Comparison of ENCODE assay signal across 26 cellular contexts in the genomic region with DNA sequence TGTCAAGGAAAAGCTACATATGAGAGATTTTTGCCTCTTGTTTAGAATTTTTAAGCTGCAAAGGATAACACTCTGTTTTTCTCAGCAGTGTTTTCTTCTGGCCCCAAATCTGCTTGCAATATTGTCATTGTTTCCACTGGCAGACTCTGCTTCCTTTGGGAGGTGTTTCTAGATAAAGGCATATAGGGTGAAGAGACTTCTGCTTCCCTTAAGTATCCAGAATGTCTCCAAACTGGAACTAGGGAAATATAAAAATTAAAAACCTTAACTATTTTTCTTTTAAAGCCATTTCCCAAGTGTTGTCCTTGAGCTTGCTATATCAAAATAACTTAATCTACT. TPM values are rescaled to one million over a fixed set of nuclear protein-coding genes. Genes with fewer than 3 reads are reported as not detected.
"Had no signal": no experiment of that assay in that cellular context is flagged by ENCODE, and none has a peak within 500 bp of the region (broad histone marks: within the 10 kb centered on the region; RNA-seq: fewer than 3 reads in every experiment).

No MANE protein-coding gene starts in this region.

- H3K4me3 ChIP-seq: gastroesophageal sphincter, left lung, lower lobe of right lung, right lobe of liver, testis, tibial nerve, upper lobe of right lung, vagina had no signal

- H3K27me3 Mint-ChIP-seq: memory B cell; stimulated activated naive CD8-positive, alpha-beta T cell treated with anti-CD3 and anti-CD28 coated beads, Interleukin-15, amount 100 ng/mL, for 72 hours had no signal

- H3K27ac ChIP-seq: gastroesophageal sphincter, left lung, lower lobe of right lung, right lobe of liver, tibial nerve, upper lobe of right lung, vagina had no signal

- H3K36me3 ChIP-seq: gastroesophageal sphincter, left lung, lower lobe of right lung, right lobe of liver, tibial nerve, upper lobe of right lung, vagina had no signal

- H3K4me1 ChIP-seq: gastroesophageal sphincter, left lung, lower lobe of right lung, right lobe of liver, testis, tibial nerve, upper lobe of right lung, vagina had no signal

- FAIRE-seq: keratinocyte had no signal

- H3K36me3 Mint-ChIP-seq: immature natural killer cell; memory B cell; mesothelial cell of epicardium; natural killer cell; stimulated activated effector memory CD8-positive, alpha-beta T cell treated with anti-CD3 and anti-CD28 coated beads, Interleukin-12 subunit alpha, Interleukin-12 subunit beta, amount 100 ng/mL, for 72 hours had no signal

- H3K9me3 Mint-ChIP-seq: endodermal cell; immature natural killer cell; memory B cell; mesothelial cell of epicardium; natural killer cell; neural crest cell; stimulated activated effector memory CD8-positive, alpha-beta T cell treated with anti-CD3 and anti-CD28 coated beads, Interleukin-12 subunit alpha, Interleukin-12 subunit beta, amount 100 ng/mL, for 72 hours; stimulated activated naive CD8-positive, alpha-beta T cell treated with anti-CD3 and anti-CD28 coated beads, Interleukin-15, amount 100 ng/mL, for 72 hours had no signal

- H3K9me3 ChIP-seq: gastroesophageal sphincter, left lung, lower lobe of right lung, right lobe of liver, testis, tibial nerve, upper lobe of right lung, vagina had no signal

- DNase-seq: dermis blood vessel endothelial cell; endodermal cell; foreskin fibroblast; glutamatergic neuron; immature natural killer cell; lower lobe of right lung; natural killer cell; right lobe of liver; stimulated activated CD4-positive, alpha-beta T cell treated with anti-CD3 and anti-CD28 coated beads, Interleukin-4, amount 100 ng/mL, for 1 hour; stimulated activated CD8-positive, alpha-beta memory T cell treated with anti-CD3 and anti-CD28 coated beads, Interleukin-4, amount 100 ng/mL, for 48 hours; stimulated activated naive CD8-positive, alpha-beta T cell treated with anti-CD3 and anti-CD28 coated beads, Interleukin-15, amount 100 ng/mL, for 72 hours; testis; upper lobe of right lung had no signal

- H3K4me3 Mint-ChIP-seq: endodermal cell; immature natural killer cell; memory B cell; mesothelial cell of epicardium; natural killer cell; neural crest cell; stimulated activated effector memory CD8-positive, alpha-beta T cell treated with anti-CD3 and anti-CD28 coated beads, Interleukin-12 subunit alpha, Interleukin-12 subunit beta, amount 100 ng/mL, for 72 hours; stimulated activated naive CD8-positive, alpha-beta T cell treated with anti-CD3 and anti-CD28 coated beads, Interleukin-15, amount 100 ng/mL, for 72 hours had no signal

- H3K4me1 Mint-ChIP-seq: endodermal cell; immature natural killer cell; memory B cell; mesothelial cell of epicardium; natural killer cell; neural crest cell; stimulated activated effector memory CD8-positive, alpha-beta T cell treated with anti-CD3 and anti-CD28 coated beads, Interleukin-12 subunit alpha, Interleukin-12 subunit beta, amount 100 ng/mL, for 72 hours; stimulated activated naive CD8-positive, alpha-beta T cell treated with anti-CD3 and anti-CD28 coated beads, Interleukin-15, amount 100 ng/mL, for 72 hours had no signal

- ATAC-seq: esophagus mucosa; gastroesophageal sphincter; left lung; natural killer cell; right lobe of liver; stimulated activated effector memory CD8-positive, alpha-beta T cell treated with anti-CD3 and anti-CD28 coated beads, Interleukin-12 subunit alpha, Interleukin-12 subunit beta, amount 100 ng/mL, for 72 hours; stimulated activated naive CD8-positive, alpha-beta T cell treated with anti-CD3 and anti-CD28 coated beads, Interleukin-15, amount 100 ng/mL, for 72 hours; upper lobe of right lung had no signal

- H3K27me3 ChIP-seq: gastroesophageal sphincter, left lung, right lobe of liver, testis, tibial nerve, upper lobe of right lung, vagina had no signal

- H3K27ac Mint-ChIP-seq: endodermal cell; immature natural killer cell; memory B cell; mesothelial cell of epicardium; natural killer cell; stimulated activated effector memory CD8-positive, alpha-beta T cell treated with anti-CD3 and anti-CD28 coated beads, Interleukin-12 subunit alpha, Interleukin-12 subunit beta, amount 100 ng/mL, for 72 hours; stimulated activated naive CD8-positive, alpha-beta T cell treated with anti-CD3 and anti-CD28 coated beads, Interleukin-15, amount 100 ng/mL, for 72 hours had no signal

RNA-seq across cellular contexts. Expression of a gene that starts 40.5 kb away (rescaled TPM):
- total RNA-seq: dermis blood vessel endothelial cell, esophagus mucosa, fibroblast of lung, mesothelial cell of epicardium, myocyte, neural crest cell, osteocyte, right lobe of liver, vagina had no signal
- polyA plus RNA-seq: keratinocyte had no signal
